In genomic region chr11:128726464-128727139, GRCh38 we compare ENCODE assay signal across 8 cellular contexts. TPM values are rescaled to one million over a fixed set of nuclear protein-coding genes. Genes with fewer than 3 reads are reported as not detected.
A peak's percentile ranks its signal among the peaks of the same experiment; 100 is the strongest.
DNase-seq lines count a peak whose midpoint lies in the region; ATAC-seq and TF ChIP-seq lines count a peak whose summit lies in the region.

No MANE protein-coding gene starts in this region.

- H3K36me3 ChIP-seq in SJCRH30, result no peaks in the 10 kb centered on the region

- H3K4me1 ChIP-seq in SJCRH30, result peaks cover 6% of the 10 kb centered on the region; the same call in 1 of the 2 replicates

- DNase-seq in CD1c-positive myeloid dendritic cell (ENCODE audit: extremely low spot score), result peak; percentile 87
- no peak for DNase-seq in activated T-cell treated with anti-CD3 and anti-CD28 coated beads, Interleukin-2, amount 50 U/mL, for 72 hours
- DNase-seq in osteocyte (ENCODE audit: extremely low spot score, unreplicated experiment), result no peak
- no peak for DNase-seq in NCI-H187 treated with DMSO at 0.1 percent for 48 hours (lab: John Stamatoyannopoulos, UW)
- DNase-seq in SJCRH30, result no peak
- DNase-seq in EL, result no peak

- ATAC-seq in GM19467 (IDR thresholded peaks at IDR 0.05; ENCODE audit: unreplicated experiment) (peak; percentile 38), HG03521 (IDR thresholded peaks at IDR 0.05; ENCODE audit: unreplicated experiment) (peak; percentile 47)
- peak in 1 of 2 donors; percentile 35 for ATAC-seq in activated T-cell treated with anti-CD3 and anti-CD28 coated beads, Interleukin-2, amount 50 U/mL, for 72 hours (replicated peaks in 1 of 2)

- no peak overlapping the region for H3K27ac ChIP-seq in SJCRH30

- no peak for TF ChIP-seq CTCF in osteocyte (IDR thresholded peaks at IDR 0.05)

- peak overlapping the region; percentile 53 for H3K27ac Mint-ChIP-seq in activated T-cell treated with anti-CD3 and anti-CD28 coated beads, Interleukin-2, amount 50 U/mL, for 72 hours
- peak overlapping the region; percentile 94 for H3K27ac Mint-ChIP-seq in osteocyte (ENCODE audit: unreplicated experiment)

- H3K4me3 Mint-ChIP-seq in activated T-cell treated with anti-CD3 and anti-CD28 coated beads, Interleukin-2, amount 50 U/mL, for 72 hours, result peak overlapping the region; percentile 65 to 84
- no peak overlapping the region for H3K4me3 Mint-ChIP-seq in osteocyte (ENCODE audit: unreplicated experiment)

- H3K4me1 Mint-ChIP-seq in activated T-cell treated with anti-CD3 and anti-CD28 coated beads, Interleukin-2, amount 50 U/mL, for 72 hours (ENCODE audit: low read depth), result peaks cover 96% of the 10 kb centered on the region
- H3K4me1 Mint-ChIP-seq in osteocyte (ENCODE audit: unreplicated experiment), result peaks cover 35% of the 10 kb centered on the region

- peaks cover 0 to 3% of the 10 kb centered on the region in 2 donors for H3K36me3 Mint-ChIP-seq in activated T-cell treated with anti-CD3 and anti-CD28 coated beads, Interleukin-2, amount 50 U/mL, for 72 hours (ENCODE audit: insufficient read depth in 2 of 2)
- peaks cover 2% of the 10 kb centered on the region for H3K36me3 Mint-ChIP-seq in osteocyte (ENCODE audit: unreplicated experiment)

- H3K27me3 Mint-ChIP-seq in activated T-cell treated with anti-CD3 and anti-CD28 coated beads, Interleukin-2, amount 50 U/mL, for 72 hours (ENCODE audit: low read depth), result no peaks in the 10 kb centered on the region
- H3K27me3 Mint-ChIP-seq in osteocyte (ENCODE audit: unreplicated experiment), result no peaks in the 10 kb centered on the region

- no peaks in the 10 kb centered on the region for H3K9me3 Mint-ChIP-seq in activated T-cell treated with anti-CD3 and anti-CD28 coated beads, Interleukin-2, amount 50 U/mL, for 72 hours
- no peaks in the 10 kb centered on the region for H3K9me3 Mint-ChIP-seq in osteocyte (ENCODE audit: unreplicated experiment)

- no peaks in the 10 kb centered on the region for H3K9me3 ChIP-seq in SJCRH30 (replicated peaks)

- H3K4me3 ChIP-seq in SJCRH30, result no peak overlapping the region

- H3K27me3 ChIP-seq in SJCRH30, result no peaks in the 10 kb centered on the region

RNA-seq across cellular contexts. Expression of gene FLI1, which starts 32.7 kb away (rescaled TPM):
- 10 to 100 TPM; 48.6 to 58.5 TPM for total RNA-seq in activated T-cell treated with anti-CD3 and anti-CD28 coated beads, Interleukin-2, amount 50 U/mL, for 72 hours
- total RNA-seq in osteocyte, result 20.9 and 22.1 TPM in 2 replicates
- total RNA-seq in SJCRH30 (2014; rRNA removed; shearing (Covaris generic)), result 3.2 and 4.1 TPM in 2 replicates
